In the genomic region with DNA sequence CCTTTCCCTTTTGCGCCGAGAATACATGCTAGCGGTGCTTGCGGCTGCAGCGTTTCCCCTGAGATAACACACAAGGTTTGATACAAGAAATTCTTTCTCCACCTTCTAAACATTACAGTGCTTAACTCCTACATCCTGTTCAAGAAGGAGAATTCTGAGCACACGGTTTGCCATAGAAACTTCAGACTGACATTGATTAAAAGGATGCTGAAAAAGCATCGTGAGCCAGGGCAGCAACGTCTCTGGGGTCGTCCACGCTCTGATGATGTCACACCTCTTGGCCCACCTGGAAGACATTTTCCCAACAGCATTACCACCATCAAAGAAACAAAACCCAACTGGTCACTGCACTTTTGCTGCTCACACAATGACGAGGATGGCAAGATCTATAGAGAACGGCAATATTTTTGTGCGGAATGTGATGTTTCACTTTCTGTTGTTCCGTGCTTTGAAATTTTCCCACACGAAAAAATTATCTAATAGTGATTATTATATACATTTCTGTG, we compare ENCODE assay signal across 1 cellular context.
TF ChIP-seq lines count a peak whose summit lies in the region.

No MANE protein-coding gene starts in this region.

TF ChIP-seq in GM12878, 131 proteins besides CTCF, POLR2A, EP300 and RAD21:
- TF ChIP-seq POU2F2 (IDR thresholded peaks at IDR 0.05; ENCODE audit: borderline replicate concordance, low read depth, low read length) (no peak), TBL1XR1 (IDR thresholded peaks at IDR 0.05; ENCODE audit: low read depth, low read length) (no peak), PKNOX1 (IDR thresholded peaks at IDR 0.05) (peak; percentile 83; the same call in 1 of the 2 replicates), NR2F1 (conservative IDR thresholded peaks at IDR 0.05) (no peak), DPF2 (IDR thresholded peaks at IDR 0.05) (no peak), PAX8 (IDR thresholded peaks at IDR 0.05) (no peak), CREM (IDR thresholded peaks at IDR 0.05; ENCODE audit: low read depth) (0 out of 2 replicates have a peak, but pooled peaks have one; percentile 19), ATF3 (IDR thresholded peaks at IDR 0.05; ENCODE audit: borderline replicate concordance, extremely low read depth, low read depth, low read length) (no peak)
- TF ChIP-seq, protein P1, sequence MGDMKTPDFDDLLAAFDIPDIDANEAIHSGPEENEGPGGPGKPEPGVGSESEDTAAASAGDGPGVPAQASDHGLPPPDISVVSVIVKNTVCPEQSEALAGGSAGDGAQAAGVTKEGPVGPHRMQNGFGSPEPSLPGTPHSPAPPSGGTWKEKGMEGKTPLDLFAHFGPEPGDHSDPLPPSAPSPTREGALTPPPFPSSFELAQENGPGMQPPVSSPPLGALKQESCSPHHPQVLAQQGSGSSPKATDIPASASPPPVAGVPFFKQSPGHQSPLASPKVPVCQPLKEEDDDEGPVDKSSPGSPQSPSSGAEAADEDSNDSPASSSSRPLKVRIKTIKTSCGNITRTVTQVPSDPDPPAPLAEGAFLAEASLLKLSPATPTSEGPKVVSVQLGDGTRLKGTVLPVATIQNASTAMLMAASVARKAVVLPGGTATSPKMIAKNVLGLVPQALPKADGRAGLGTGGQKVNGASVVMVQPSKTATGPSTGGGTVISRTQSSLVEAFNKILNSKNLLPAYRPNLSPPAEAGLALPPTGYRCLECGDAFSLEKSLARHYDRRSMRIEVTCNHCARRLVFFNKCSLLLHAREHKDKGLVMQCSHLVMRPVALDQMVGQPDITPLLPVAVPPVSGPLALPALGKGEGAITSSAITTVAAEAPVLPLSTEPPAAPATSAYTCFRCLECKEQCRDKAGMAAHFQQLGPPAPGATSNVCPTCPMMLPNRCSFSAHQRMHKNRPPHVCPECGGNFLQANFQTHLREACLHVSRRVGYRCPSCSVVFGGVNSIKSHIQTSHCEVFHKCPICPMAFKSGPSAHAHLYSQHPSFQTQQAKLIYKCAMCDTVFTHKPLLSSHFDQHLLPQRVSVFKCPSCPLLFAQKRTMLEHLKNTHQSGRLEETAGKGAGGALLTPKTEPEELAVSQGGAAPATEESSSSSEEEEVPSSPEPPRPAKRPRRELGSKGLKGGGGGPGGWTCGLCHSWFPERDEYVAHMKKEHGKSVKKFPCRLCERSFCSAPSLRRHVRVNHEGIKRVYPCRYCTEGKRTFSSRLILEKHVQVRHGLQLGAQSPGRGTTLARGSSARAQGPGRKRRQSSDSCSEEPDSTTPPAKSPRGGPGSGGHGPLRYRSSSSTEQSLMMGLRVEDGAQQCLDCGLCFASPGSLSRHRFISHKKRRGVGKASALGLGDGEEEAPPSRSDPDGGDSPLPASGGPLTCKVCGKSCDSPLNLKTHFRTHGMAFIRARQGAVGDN (IDR thresholded peaks at IDR 0.05), result no peak
